Comparison of ENCODE assay signal across 28 cellular contexts in the genomic region with DNA sequence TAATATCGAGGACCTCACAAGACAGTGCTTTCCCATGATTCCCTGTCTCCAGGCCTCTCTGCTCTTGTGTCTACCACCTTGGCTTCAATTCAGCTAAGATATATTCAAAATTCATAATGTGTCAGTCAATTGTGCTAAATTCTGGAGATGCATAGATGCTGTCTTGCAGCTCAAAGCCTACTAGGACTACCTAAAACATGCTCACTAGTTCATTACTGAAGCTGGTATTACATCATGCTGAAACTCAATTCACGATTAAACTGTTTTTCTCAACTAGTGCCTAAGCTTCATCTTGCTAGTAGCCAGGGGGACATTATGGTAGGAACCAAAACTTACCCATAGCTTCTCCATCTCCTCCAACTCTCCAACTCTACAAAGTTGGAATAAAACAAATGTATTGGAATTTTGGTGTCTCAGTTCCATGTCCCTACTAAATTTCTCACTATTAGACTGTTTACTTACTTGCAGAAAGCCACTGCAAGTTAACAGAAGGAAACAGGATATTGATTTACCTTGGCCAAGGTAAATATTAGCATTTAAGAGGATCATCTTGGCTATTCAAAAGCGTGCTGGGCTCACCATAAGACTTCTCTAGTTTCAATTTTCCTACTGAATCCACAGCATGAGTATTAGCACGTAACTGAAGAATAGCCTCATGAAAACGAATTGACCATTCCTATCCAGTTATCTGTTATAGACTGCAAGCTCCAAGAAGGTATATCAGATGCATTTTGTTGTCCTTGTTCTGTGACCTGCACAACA. TPM values are rescaled to one million over a fixed set of nuclear protein-coding genes. Genes with fewer than 3 reads are reported as not detected.
A peak's percentile ranks its signal among the peaks of the same experiment; 100 is the strongest.
DNase-seq lines count a peak whose midpoint lies in the region; ATAC-seq and TF ChIP-seq lines count a peak whose summit lies in the region.
"Had no signal": no experiment of that assay in that cellular context is flagged by ENCODE, and none has a peak within 500 bp of the region (broad histone marks: within the 10 kb centered on the region; RNA-seq: fewer than 3 reads in every experiment).

No MANE protein-coding gene starts in this region.

- H3K79me2 ChIP-seq in GM23338 (replicated peaks; ENCODE audit: insufficient read depth) = peaks cover 85% of the 10 kb centered on the region

- no peak for DNase-seq in Calu3
- DNase-seq in NCI-H69 (lab: John Stamatoyannopoulos, UW) = peak; percentile 11
- DNase-seq in glutamatergic neuron = no peak
- no peak for DNase-seq in stimulated activated effector memory CD8-positive, alpha-beta T cell treated with anti-CD3 and anti-CD28 coated beads, Interleukin-12 subunit alpha, Interleukin-12 subunit beta, amount 100 ng/mL, for 72 hours (ENCODE audit: low spot score in 2 of 2)
- DNase-seq in GM23338 (ENCODE audit: low spot score) = no peak
- no peak for DNase-seq in GDM1 (lab: John Stamatoyannopoulos, UW)
- DNase-seq: activated CD4-positive, alpha-beta memory T cell treated with anti-CD3 and anti-CD28 coated beads, Interleukin-2, amount 10 ng/mL, durations not matched to agents 7 days and 5 days; activated CD8-positive, alpha-beta memory T cell treated with anti-CD3 and anti-CD28 coated beads, Interleukin-2, amount 50 U/mL, for 48 hours; anterior cingulate cortex; heart left ventricle; kidney glomerular epithelial cell; mammary epithelial cell; NCI-H2081; NCI-H226; NCI-H748 treated with DMSO at 0.1 percent for 48 hours; RPMI8226; T-cell; transverse colon had no signal

- no peak for ATAC-seq in stimulated activated effector memory CD8-positive, alpha-beta T cell treated with anti-CD3 and anti-CD28 coated beads, Interleukin-12 subunit alpha, Interleukin-12 subunit beta, amount 100 ng/mL, for 72 hours
- ATAC-seq in GM21528 (IDR thresholded peaks at IDR 0.05; ENCODE audit: low FRiP score, unreplicated experiment) = no peak
- no peak for ATAC-seq in GM23338
- no peak for ATAC-seq in GM21529 (IDR thresholded peaks at IDR 0.05; ENCODE audit: unreplicated experiment)
- ATAC-seq: activated CD4-positive, CD25-positive, alpha-beta regulatory T cell treated with anti-CD3 and anti-CD28 coated beads, Interleukin-2, amount 50 U/mL, for 24 hours; T-cell had no signal

- H3K9me3 Mint-ChIP-seq in Calu3 (ENCODE audit: low read depth, unreplicated experiment) = no peaks in the 10 kb centered on the region
- H3K9me3 Mint-ChIP-seq in glutamatergic neuron (ENCODE audit: unreplicated experiment) = peaks cover 8% of the 10 kb centered on the region
- no peaks in the 10 kb centered on the region for H3K9me3 Mint-ChIP-seq in stimulated activated effector memory CD8-positive, alpha-beta T cell treated with anti-CD3 and anti-CD28 coated beads, Interleukin-12 subunit alpha, Interleukin-12 subunit beta, amount 100 ng/mL, for 72 hours
- H3K9me3 Mint-ChIP-seq in GM23338 = no peaks in the 10 kb centered on the region
- H3K9me3 Mint-ChIP-seq: activated naive CD4-positive, alpha-beta T cell treated with anti-CD3 and anti-CD28 coated beads, Interleukin-2, amount 50 U/mL, for 24 hours; activated T-helper 2 cell treated with anti-CD3 and anti-CD28 coated beads, Interferon-gamma antibody, Interleukin-2, Interleukin-4, amounts not matched to agents 10 μg/mL and 5 μg/mL and 100 μg/mL, durations not matched to agents 14 hours and 24 hours and 36 hours; neural progenitor cell; stimulated activated naive CD8-positive, alpha-beta T cell treated with anti-CD3 and anti-CD28 coated beads, Interleukin-15, Interleukin-2, amounts not matched to agents 100 ng/mL and 50 ng/mL, for 24 hours; T-cell had no signal

- H3K36me3 ChIP-seq in GM23338 (ENCODE audit: insufficient read depth) = no peaks in the 10 kb centered on the region
- H3K36me3 ChIP-seq: BLaER1, cardiac muscle cell, heart left ventricle, neural progenitor cell, transverse colon had no signal

- peaks cover 6% of the 10 kb centered on the region; the same call in 1 of the 2 replicates for H4K20me1 ChIP-seq in GM23338 (replicated peaks; ENCODE audit: insufficient read depth)

- H3K27me3 ChIP-seq in GM23338 (ENCODE audit: insufficient read depth) = no peaks in the 10 kb centered on the region
- H3K27me3 ChIP-seq: BLaER1, cardiac muscle cell, heart left ventricle, neural progenitor cell, transverse colon had no signal

- H3K4me3 Mint-ChIP-seq in Calu3 (ENCODE audit: low read depth, unreplicated experiment) (no peak overlapping the region), glutamatergic neuron (ENCODE audit: unreplicated experiment) (no peak overlapping the region), GM23338 (no peak overlapping the region)
- no peak overlapping the region for H3K4me3 Mint-ChIP-seq in stimulated activated effector memory CD8-positive, alpha-beta T cell treated with anti-CD3 and anti-CD28 coated beads, Interleukin-12 subunit alpha, Interleukin-12 subunit beta, amount 100 ng/mL, for 72 hours
- H3K4me3 Mint-ChIP-seq: activated CD4-positive, alpha-beta memory T cell treated with anti-CD3 and anti-CD28 coated beads, Interleukin-2, amount 10 ng/mL, durations not matched to agents 7 days and 5 days; activated naive CD4-positive, alpha-beta T cell treated with anti-CD3 and anti-CD28 coated beads, Interleukin-2, amount 50 U/mL, for 24 hours; neural progenitor cell; stimulated activated naive CD8-positive, alpha-beta T cell treated with anti-CD3 and anti-CD28 coated beads, Interleukin-15, Interleukin-2, amounts not matched to agents 100 ng/mL and 50 ng/mL, for 24 hours; T-cell had no signal

- H3K27ac ChIP-seq in GM23338 (ENCODE audit: low read depth) = no peak overlapping the region
- H3K27ac ChIP-seq: BLaER1, HL-60, neural progenitor cell had no signal

- CTCF ChIA-PET in Calu3 (lab: Charles Lee) = no interaction called here

- H3K27ac Mint-ChIP-seq in Calu3 (ENCODE audit: unreplicated experiment) = peak overlapping the region; percentile 11
- H3K27ac Mint-ChIP-seq in glutamatergic neuron (ENCODE audit: unreplicated experiment) = peak overlapping the region; percentile 57
- H3K27ac Mint-ChIP-seq in stimulated activated effector memory CD8-positive, alpha-beta T cell treated with anti-CD3 and anti-CD28 coated beads, Interleukin-12 subunit alpha, Interleukin-12 subunit beta, amount 100 ng/mL, for 72 hours = peak overlapping the region; percentile 65
- no peak overlapping the region for H3K27ac Mint-ChIP-seq in GM23338
- H3K27ac Mint-ChIP-seq: activated CD4-positive, alpha-beta memory T cell treated with anti-CD3 and anti-CD28 coated beads, Interleukin-2, amount 10 ng/mL, durations not matched to agents 7 days and 5 days; activated naive CD4-positive, alpha-beta T cell treated with anti-CD3 and anti-CD28 coated beads, Interleukin-2, amount 50 U/mL, for 24 hours; activated T-helper 2 cell treated with anti-CD3 and anti-CD28 coated beads, Interferon-gamma antibody, Interleukin-2, Interleukin-4, amounts not matched to agents 10 μg/mL and 5 μg/mL and 100 μg/mL, durations not matched to agents 14 hours and 24 hours and 36 hours; neural progenitor cell; stimulated activated naive CD8-positive, alpha-beta T cell treated with anti-CD3 and anti-CD28 coated beads, Interleukin-15, Interleukin-2, amounts not matched to agents 100 ng/mL and 50 ng/mL, for 24 hours; T-cell had no signal

- no peak overlapping the region for H2AFZ ChIP-seq in GM23338
- H2AFZ ChIP-seq: neural progenitor cell had no signal

- no peak overlapping the region for H3K4me3 ChIP-seq in GM23338
- H3K4me3 ChIP-seq: BLaER1, cardiac muscle cell, heart left ventricle, neural progenitor cell, transverse colon had no signal

- H3F3A ChIP-seq in GM23338 (replicated peaks; ENCODE audit: low read depth) = no peaks in the 10 kb centered on the region

- no TSS peak for BruUV-seq in Calu3 (replicated peaks; lab: Mats Ljungman, UMichigan)

- H3K4me1 Mint-ChIP-seq in Calu3 (ENCODE audit: low read depth, unreplicated experiment) = peaks cover 58% of the 10 kb centered on the region
- peaks cover 49% of the 10 kb centered on the region for H3K4me1 Mint-ChIP-seq in glutamatergic neuron (ENCODE audit: low read depth, unreplicated experiment)
- peaks cover 39% of the 10 kb centered on the region for H3K4me1 Mint-ChIP-seq in stimulated activated effector memory CD8-positive, alpha-beta T cell treated with anti-CD3 and anti-CD28 coated beads, Interleukin-12 subunit alpha, Interleukin-12 subunit beta, amount 100 ng/mL, for 72 hours
- H3K4me1 Mint-ChIP-seq in GM23338 = peaks cover 28% of the 10 kb centered on the region
- H3K4me1 Mint-ChIP-seq: activated naive CD4-positive, alpha-beta T cell treated with anti-CD3 and anti-CD28 coated beads, Interleukin-2, amount 50 U/mL, for 24 hours had no signal

- intact Hi-C loops in Calu3 (cut with micrococcal nuclease; ENCODE audit: unreplicated experiment) = no loop called here

- H3K9me2 ChIP-seq in GM23338 (ENCODE audit: insufficient read depth) = 0 out of 2 replicates have a peak, but pooled peaks cover 8% of the 10 kb centered on the region

- H3K4me1 ChIP-seq in GM23338 (ENCODE audit: insufficient read depth) = peaks cover 14% of the 10 kb centered on the region
- H3K4me1 ChIP-seq: BLaER1 had no signal

- H3K4me2 ChIP-seq in GM23338 = no peak overlapping the region
- H3K4me2 ChIP-seq: BLaER1, neural progenitor cell had no signal

- no peaks in the 10 kb centered on the region for H3K36me3 Mint-ChIP-seq in Calu3 (ENCODE audit: insufficient read depth, unreplicated experiment)
- H3K36me3 Mint-ChIP-seq in glutamatergic neuron (ENCODE audit: unreplicated experiment) = no peaks in the 10 kb centered on the region
- peaks cover 10% of the 10 kb centered on the region for H3K36me3 Mint-ChIP-seq in stimulated activated effector memory CD8-positive, alpha-beta T cell treated with anti-CD3 and anti-CD28 coated beads, Interleukin-12 subunit alpha, Interleukin-12 subunit beta, amount 100 ng/mL, for 72 hours
- no peaks in the 10 kb centered on the region for H3K36me3 Mint-ChIP-seq in GM23338 (ENCODE audit: low read depth)

- H3K27me3 Mint-ChIP-seq in Calu3 (ENCODE audit: unreplicated experiment) = no peaks in the 10 kb centered on the region
- peaks cover 6% of the 10 kb centered on the region for H3K27me3 Mint-ChIP-seq in glutamatergic neuron (ENCODE audit: unreplicated experiment)
- H3K27me3 Mint-ChIP-seq in GM23338 (ENCODE audit: insufficient read depth, low read depth, poor library complexity) = peaks cover 3% of the 10 kb centered on the region
- H3K27me3 Mint-ChIP-seq: activated CD4-positive, alpha-beta memory T cell treated with anti-CD3 and anti-CD28 coated beads, Interleukin-2, amount 10 ng/mL, durations not matched to agents 7 days and 5 days; activated naive CD4-positive, alpha-beta T cell treated with anti-CD3 and anti-CD28 coated beads, Interleukin-2, amount 50 U/mL, for 24 hours; stimulated activated naive CD8-positive, alpha-beta T cell treated with anti-CD3 and anti-CD28 coated beads, Interleukin-15, Interleukin-2, amounts not matched to agents 100 ng/mL and 50 ng/mL, for 24 hours; T-cell had no signal

- TF ChIP-seq CTCF in Calu3 (IDR thresholded peaks at IDR 0.05; ENCODE audit: unreplicated experiment) (no peak), glutamatergic neuron (IDR thresholded peaks at IDR 0.05; ENCODE audit: partially characterized antibody, unreplicated experiment) (no peak), GM23338 (conservative IDR thresholded peaks at IDR 0.05; ENCODE audit: low read depth in 2 of 2) (no peak)

RNA-seq across cellular contexts. Expression of a gene that starts 53.6 kb away (rescaled TPM):
- 34.5 and 39.9 TPM in 2 replicates for total RNA-seq in Calu3 (2022)
- 45.4 TPM for total RNA-seq in glutamatergic neuron (ENCODE audit: unreplicated experiment)
- total RNA-seq in GM23338 (2014; rRNA removed; shearing (Covaris generic)) = 27.1 and 29.3 TPM in 2 replicates
- 12.2 and 14.5 TPM in 2 replicates for polyA plus RNA-seq in GM23338 (2016; fragmentation: Nextera tagmentation; extraction: Ambion mirVana)
